8 cellular contexts compared by ENCODE assay signal in the genomic region with DNA sequence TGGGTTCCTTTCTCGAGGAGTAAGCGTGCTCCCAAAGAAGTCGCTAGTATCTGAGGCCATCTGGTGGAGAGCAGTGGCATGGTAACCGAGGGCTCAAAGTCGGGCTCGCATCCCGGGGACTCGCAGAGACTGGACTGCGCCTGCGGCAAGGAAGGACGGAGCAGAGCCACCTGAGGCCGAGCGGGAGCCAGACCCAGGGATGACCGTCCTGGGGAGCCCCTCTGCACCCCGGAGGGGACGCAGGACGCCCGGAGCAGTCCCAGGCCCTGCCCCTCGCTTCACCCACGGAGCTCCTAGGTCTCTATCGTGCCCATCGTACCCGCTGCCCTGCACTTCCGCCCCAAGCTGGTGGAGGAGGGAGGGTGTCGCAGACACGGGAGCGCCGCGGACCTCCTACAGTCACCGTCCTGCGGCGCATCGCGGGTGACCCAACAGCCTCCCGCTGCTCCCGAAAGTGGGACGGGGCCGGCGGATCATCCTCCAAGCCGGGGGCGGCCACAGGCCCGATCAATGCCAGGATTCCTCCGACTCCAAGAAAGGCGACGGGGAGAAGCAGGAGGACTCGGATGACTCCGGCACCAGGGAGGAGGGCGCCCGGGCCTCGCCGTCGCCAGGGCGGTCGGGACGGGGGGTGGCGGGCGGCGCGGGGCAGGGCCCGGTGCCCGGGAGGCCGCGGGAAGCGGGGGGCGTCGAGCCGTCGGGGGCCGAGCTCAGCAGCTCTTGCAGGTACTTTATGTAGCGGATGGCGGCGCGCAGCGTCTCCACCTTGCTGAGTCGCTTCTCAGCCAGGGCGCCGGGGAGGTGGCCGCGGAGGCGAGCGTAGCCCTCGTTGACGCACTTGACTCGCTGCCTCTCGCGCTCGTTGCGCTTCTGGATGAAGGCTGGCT. TPM values are rescaled to one million over a fixed set of nuclear protein-coding genes. Genes with fewer than 3 reads are reported as not detected.
A peak's percentile ranks its signal among the peaks of the same experiment; 100 is the strongest.
DNase-seq lines count a peak whose midpoint lies in the region; ATAC-seq and TF ChIP-seq lines count a peak whose summit lies in the region.

No MANE protein-coding gene starts in this region.

- H3K27me3 ChIP-seq in colonic mucosa = peaks cover 5% of the 10 kb centered on the region

- no peak overlapping the region for H3K27ac ChIP-seq in colonic mucosa

- DNase-seq in AG08396 (ENCODE audit: low spot score) (peak; percentile 96), NCI-H460 (ENCODE audit: extremely low read depth, low read depth) (peak; percentile 98), colonic mucosa (peak; percentile 93), left colon (peak; percentile 88 to 90)
- peak; percentile 65 to 69 for DNase-seq in activated CD4-positive, alpha-beta T cell treated with anti-CD3 and anti-CD28 coated beads for 4 hours
- DNase-seq in stimulated activated CD4-positive, alpha-beta T cell treated with anti-CD3 and anti-CD28 coated beads, Interleukin-1b, Interleukin-23, amount 100 ng/mL, for 24 hours (ENCODE audit: low read depth in 4 of 4, low spot score in 1 of 4) = peak; percentile 39 to 74 (median 52)

- peak overlapping the region; percentile 51 for H3K4me3 ChIP-seq in colonic mucosa

- no peaks in the 10 kb centered on the region for H3K9me3 ChIP-seq in colonic mucosa

- intact Hi-C loops in colonic mucosa (cut with DNase I) = loop anchor here (1.0 kb wide), 1 partner anchor 143 kb away; no protein-coding TSS in a partner anchor
- intact Hi-C loops in left colon (cut with DNase I, micrococcal nuclease) = loop anchor here in 1 of 2 donors (10.0 kb wide), 1 partner anchor 140 kb away; no protein-coding TSS in a partner anchor

- TF ChIP-seq CTCF in colonic mucosa (IDR thresholded peaks at IDR 0.05) = peak; percentile 69

- ATAC-seq in GM19023 (IDR thresholded peaks at IDR 0.05; ENCODE audit: unreplicated experiment) (peak; percentile 89), HG03354 (IDR thresholded peaks at IDR 0.05; ENCODE audit: poor library complexity, severe bottlenecking, unreplicated experiment) (peak; percentile 93), left colon (peak; percentile 97)

- no peaks in the 10 kb centered on the region for H3K36me3 ChIP-seq in colonic mucosa

- H3K4me1 ChIP-seq in colonic mucosa = no peaks in the 10 kb centered on the region

- H3K9ac ChIP-seq in colonic mucosa (ENCODE audit: low read depth in 2 of 2, low read length in 2 of 2) = peak overlapping the region; percentile 58 to 77

RNA-seq across cellular contexts. Expression of gene CACNA1S, which starts 2.3 kb away (rescaled TPM):
- not detected in 2 replicates for total RNA-seq in NCI-H460 (2014; rRNA removed; shearing (Covaris generic))
- not detected in 2 replicates for polyA plus RNA-seq in NCI-H460 (2014; cell fraction: nucleus; rRNA removed)
- not detected for total RNA-seq in colonic mucosa
- total RNA-seq in left colon = not detected

RNA-seq across cellular contexts. Expression of gene ASCL5, which starts 12.5 kb away (rescaled TPM):
- total RNA-seq in NCI-H460 (2014; rRNA removed; shearing (Covaris generic)) = 0.15 TPM in 1 of 2 replicates, not detected in the other
- polyA plus RNA-seq in NCI-H460 (2014; cell fraction: nucleus; rRNA removed) = 1.6 TPM in 1 of 2 replicates, not detected in the other
- not detected for total RNA-seq in colonic mucosa
- not detected for total RNA-seq in left colon

RNA-seq across cellular contexts. Expression of gene TMEM9, which starts 39.8 kb away (rescaled TPM):
- total RNA-seq in NCI-H460 (2014; rRNA removed; shearing (Covaris generic)) = 107 and 113 TPM in 2 replicates
- polyA plus RNA-seq in NCI-H460 (2014; cell fraction: nucleus; rRNA removed) = 199 and 214 TPM in 2 replicates
- 10 to 100 TPM; 35.4 to 38.2 TPM for total RNA-seq in colonic mucosa
- 10 to 100 TPM; 23.4 to 29.3 TPM for total RNA-seq in left colon
